In the genomic region with DNA sequence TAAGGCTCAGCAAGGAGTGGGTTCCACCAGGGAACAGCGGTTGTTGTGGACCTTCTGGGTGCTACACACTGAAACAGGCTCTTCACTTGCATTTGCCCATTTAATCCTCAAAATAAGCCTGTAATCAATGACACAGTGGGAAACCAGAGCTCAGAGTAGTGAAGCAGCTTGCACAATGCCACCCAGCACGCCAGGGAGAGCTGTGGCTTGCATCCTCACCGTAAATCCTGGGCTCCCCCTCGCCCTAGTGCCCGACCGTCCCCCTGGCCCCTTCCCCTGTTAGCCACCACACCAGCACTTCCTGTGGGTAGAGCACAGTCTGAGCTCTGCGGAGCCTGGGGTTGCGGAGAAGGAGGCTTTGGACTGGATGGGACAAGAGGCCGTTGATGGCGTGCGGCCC, we compare ENCODE assay signal across 1 cellular context.
TF ChIP-seq lines count a peak whose summit lies in the region.

No MANE protein-coding gene starts in this region.

TF ChIP-seq in H1, 55 proteins besides CTCF, POLR2A, EP300 and RAD21:
- TF ChIP-seq BACH1 (IDR thresholded peaks at IDR 0.05; ENCODE audit: low read length) (no peak), TAF7 (optimal IDR thresholded peaks at IDR 0.05; ENCODE audit: borderline replicate concordance, low read depth, low read length) (no peak)
